In the genomic region with DNA sequence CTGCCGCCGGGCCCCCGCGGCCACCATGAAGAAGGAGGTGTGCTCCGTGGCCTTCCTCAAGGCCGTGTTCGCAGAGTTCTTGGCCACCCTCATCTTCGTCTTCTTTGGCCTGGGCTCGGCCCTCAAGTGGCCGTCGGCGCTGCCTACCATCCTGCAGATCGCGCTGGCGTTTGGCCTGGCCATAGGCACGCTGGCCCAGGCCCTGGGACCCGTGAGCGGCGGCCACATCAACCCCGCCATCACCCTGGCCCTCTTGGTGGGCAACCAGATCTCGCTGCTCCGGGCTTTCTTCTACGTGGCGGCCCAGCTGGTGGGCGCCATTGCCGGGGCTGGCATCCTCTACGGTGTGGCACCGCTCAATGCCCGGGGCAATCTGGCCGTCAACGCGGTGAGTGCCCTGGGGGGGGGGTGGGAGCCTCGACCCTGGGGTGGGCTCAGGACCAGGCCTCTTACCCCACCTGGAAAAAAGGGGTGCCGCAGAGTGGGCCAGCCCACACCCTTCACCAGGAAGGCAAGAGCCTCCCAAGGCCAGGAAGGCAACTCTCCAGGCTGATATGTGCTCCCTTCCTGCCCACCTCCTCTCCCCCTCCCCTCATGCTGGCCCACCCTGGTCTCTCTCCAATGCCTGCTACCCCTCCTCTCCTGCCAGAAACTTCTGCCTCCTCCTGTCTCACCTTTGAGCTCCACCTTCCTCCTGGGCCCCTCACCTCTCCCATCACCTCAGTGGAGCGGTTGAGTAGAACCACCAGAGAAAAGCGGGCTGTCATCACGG, we compare ENCODE assay signal across 16 cellular contexts. TPM values are rescaled to one million over a fixed set of nuclear protein-coding genes. Genes with fewer than 3 reads are reported as not detected.
A peak's percentile ranks its signal among the peaks of the same experiment; 100 is the strongest.
DNase-seq lines count a peak whose midpoint lies in the region; ATAC-seq, FAIRE-seq and TF ChIP-seq lines count a peak whose summit lies in the region.
"Had no signal": no experiment of that assay in that cellular context is flagged by ENCODE, and none has a peak within 500 bp of the region (broad histone marks: within the 10 kb centered on the region; RNA-seq: fewer than 3 reads in every experiment).

No MANE protein-coding gene starts in this region.

- H2BK5ac ChIP-seq in H1 (ENCODE audit: low read depth, low read length): no peak overlapping the region; the same call in 1 of the 2 replicates

- H3K4ac ChIP-seq in H1 (replicated peaks; ENCODE audit: insufficient read length, low read depth, low read length): no peak overlapping the region

- no peak for ATAC-seq in HG02588 (IDR thresholded peaks at IDR 0.05; ENCODE audit: unreplicated experiment)
- ATAC-seq in GM18907 (IDR thresholded peaks at IDR 0.05; ENCODE audit: unreplicated experiment): no peak
- ATAC-seq in HG03045 (IDR thresholded peaks at IDR 0.05; ENCODE audit: unreplicated experiment): no peak

- H3K27ac Mint-ChIP-seq in neural progenitor cell: no peak overlapping the region
- H3K27ac Mint-ChIP-seq: stimulated activated naive CD8-positive, alpha-beta T cell treated with anti-CD3 and anti-CD28 coated beads, Interleukin-15, Interleukin-2, amounts not matched to agents 100 ng/mL and 50 ng/mL, for 24 hours had no signal

- H3K9ac ChIP-seq in BLaER1 (no peak overlapping the region), H1 (replicated peaks in 1 of 4; ENCODE audit: extremely low read depth in 1 of 4, low read depth in 3 of 4, low read length in 3 of 4) (no peak overlapping the region), neural progenitor cell (no peak overlapping the region)

- no peaks in the 10 kb centered on the region for H3K9me3 Mint-ChIP-seq in neural progenitor cell
- H3K9me3 Mint-ChIP-seq: stimulated activated naive CD8-positive, alpha-beta T cell treated with anti-CD3 and anti-CD28 coated beads, Interleukin-15, Interleukin-2, amounts not matched to agents 100 ng/mL and 50 ng/mL, for 24 hours had no signal

- H2BK15ac ChIP-seq in H1 (ENCODE audit: low read length): 0 out of 2 replicates have a peak overlapping the region, but pooled peaks have one; percentile 61

- FAIRE-seq in H1 (lab: Jason Lieb, UNC): no peak

- H3K14ac ChIP-seq in H1 (ENCODE audit: insufficient read length): no peak overlapping the region

- DNase-seq in H1 (ENCODE audit: low read depth in 1 of 2, low spot score in 2 of 2): peak in 1 of 2 experiments; percentile 62
- DNase-seq in neural progenitor cell (ENCODE audit: low spot score): peak; percentile 57
- DNase-seq in retina: no peak
- DNase-seq: activated naive CD4-positive, alpha-beta T cell treated with anti-CD3 and anti-CD28 coated beads, Interleukin-2, amount 50 U/mL, for 16 hours; Caco-2; uterus had no signal

- H4K5ac ChIP-seq in H1 (ENCODE audit: insufficient read length, low read depth, low read length): no peak overlapping the region

- H4K8ac ChIP-seq in H1 (ENCODE audit: extremely low read depth, insufficient read depth, low read length): peak overlapping the region; percentile 69; the same call in 1 of the 2 replicates

- no peak for TF ChIP-seq EP300 in H1 (IDR thresholded peaks at IDR 0.05; ENCODE audit: borderline replicate concordance in 1 of 2, low read depth in 2 of 2, low read length in 2 of 2)

- H3K36me3 ChIP-seq in BLaER1 (no peaks in the 10 kb centered on the region), HEK293 (ENCODE audit: control insufficient read depth in 2 of 2, insufficient read depth in 1 of 2, low read length in 2 of 2) (no peaks in the 10 kb centered on the region), H1 (ENCODE audit: control insufficient read depth in 2 of 4, insufficient read depth in 4 of 4, low read length in 3 of 4) (no peaks in the 10 kb centered on the region), neural progenitor cell (no peaks in the 10 kb centered on the region)
- H3K36me3 ChIP-seq: SJSA1, uterus had no signal

- no peaks in the 10 kb centered on the region for H3K79me2 ChIP-seq in H1 (ENCODE audit: control insufficient read depth in 1 of 2, insufficient read depth in 2 of 2, low read length in 2 of 2)
- no peaks in the 10 kb centered on the region for H3K79me2 ChIP-seq in neural progenitor cell (ENCODE audit: low read depth)

- TF ChIP-seq CTCF in HEK293 (tag by site-specific recombination; IDR thresholded peaks at IDR 0.05) (no peak), H1 (IDR thresholded peaks at IDR 0.05; ENCODE audit: control extremely low read depth in 1 of 3, insufficient read depth in 1 of 3, low read depth in 1 of 3, low read length in 3 of 3) (no peak), neural progenitor cell (IDR thresholded peaks at IDR 0.05) (no peak)

- H3K27ac ChIP-seq in BLaER1 (no peak overlapping the region), HEK293 (ENCODE audit: extremely low read depth, low read depth, low read length) (no peak overlapping the region), H1 (ENCODE audit: low read depth, low read length) (no peak overlapping the region), neural progenitor cell (no peak overlapping the region)
- H3K27ac ChIP-seq: epithelial cell of prostate, SJSA1, uterus had no signal

- peak overlapping the region; percentile 67; the same call in 1 of the 2 replicates for H2AK5ac ChIP-seq in H1 (ENCODE audit: low read depth, low read length)

- H3K27me3 ChIP-seq in BLaER1 (peaks cover 95% of the 10 kb centered on the region), H1 (replicated peaks in 1 of 4; ENCODE audit: control insufficient read depth in 3 of 4, extremely low read depth in 1 of 4, insufficient read depth in 3 of 4, low read length in 3 of 4) (peaks cover 12 to 53% (median 38%) of the 10 kb centered on the region in 4 experiments), neural progenitor cell (peaks cover 95% of the 10 kb centered on the region)

- no peak overlapping the region for H3K56ac ChIP-seq in H1 (replicated peaks; ENCODE audit: insufficient read length, low read depth, low read length)

- no peak overlapping the region; the same call in 1 of the 2 replicates for H2AFZ ChIP-seq in H1 (ENCODE audit: low read length)
- H2AFZ ChIP-seq in neural progenitor cell (replicated peaks): no peak overlapping the region

- no peak; a peak in 1 of 4 replicates for TF ChIP-seq RAD21 in H1 (IDR thresholded peaks at IDR 0.05 in 1 of 2, conservative IDR thresholded peaks at IDR 0.05 in 1 of 2; ENCODE audit: low read depth in 2 of 2, low read length in 2 of 2)

- H3K9me3 ChIP-seq in BLaER1 (no peaks in the 10 kb centered on the region), HEK293 (ENCODE audit: control insufficient read depth, insufficient read depth, low read depth, low read length) (no peaks in the 10 kb centered on the region), H1 (ENCODE audit: insufficient read depth in 2 of 2, low read depth in 1 of 2, low read length in 1 of 2) (no peaks in the 10 kb centered on the region), neural progenitor cell (ENCODE audit: low read depth) (no peaks in the 10 kb centered on the region)
- H3K9me3 ChIP-seq: Caco-2, SJSA1, uterus had no signal

- peak overlapping the region; percentile 50; the same call in 1 of the 2 replicates for H2BK12ac ChIP-seq in H1 (ENCODE audit: low read depth, low read length)

- H3K23me2 ChIP-seq in H1 (ENCODE audit: low read depth, low read length): peaks cover 6% of the 10 kb centered on the region; the same call in 1 of the 2 replicates

- H3K4me3 Mint-ChIP-seq in neural progenitor cell: peak overlapping the region; percentile 48

- peaks cover 29% of the 10 kb centered on the region for H3K27me3 Mint-ChIP-seq in neural progenitor cell (ENCODE audit: insufficient read depth, low read depth)

- 46% methylated on average over 35 of the region's 37 CpGs; no CpG with 5 or more reads in 1 of the 2 experiments for WGBS in H1 (ENCODE audit: extremely low coverage in 1 of 2, insufficient coverage in 1 of 2, insufficient read length in 1 of 2, insufficient replicate concordance in 2 of 2, low coverage in 1 of 2, low lambda C conversion rate in 2 of 2, missing lambda C conversion rate in 1 of 2), 2 experiments

- H2BK20ac ChIP-seq in H1 (ENCODE audit: low read length): no peak overlapping the region

- no peak overlapping the region for H3K23ac ChIP-seq in H1 (ENCODE audit: insufficient read length)

- H3F3A ChIP-seq in neural progenitor cell (ENCODE audit: low read depth): peaks cover 19% of the 10 kb centered on the region

- POLR2A ChIA-PET in HEK293 (lab: Yijun Ruan, JAX) (interaction anchor here (0.9 kb wide), 1 partner anchor 150 kb away, joined by 6 read pairs; a partner anchor contains a TSS), H1 (lab: Charles Lee; ENCODE audit: partially characterized antibody) (interaction anchor here (1.2 kb wide), 1 partner anchor 16 kb away, joined by 4 read pairs; no protein-coding TSS in a partner anchor)

- H3K36me3 Mint-ChIP-seq in neural progenitor cell: no peaks in the 10 kb centered on the region

- H3K4me3 ChIP-seq in BLaER1 (peak overlapping the region; percentile 66; the same call in 1 of the 2 replicates), HEK293 (ENCODE audit: low read depth, low read length) (no peak overlapping the region), H1 (ENCODE audit: extremely low read depth in 1 of 4, insufficient read depth in 2 of 4, low read depth in 3 of 4, low read length in 4 of 4) (peak overlapping the region; percentile 16 to 46 (median 26); a peak in 6 of 8 replicates), neural progenitor cell (no peak overlapping the region)
- H3K4me3 ChIP-seq: SJSA1 had no signal

- no peaks in the 10 kb centered on the region for H4K20me1 ChIP-seq in BLaER1
- no peaks in the 10 kb centered on the region for H4K20me1 ChIP-seq in H1 (replicated peaks in 1 of 2; ENCODE audit: control insufficient read depth in 1 of 2, insufficient read depth in 2 of 2, low read length in 2 of 2)
- peaks cover 23% of the 10 kb centered on the region for H4K20me1 ChIP-seq in neural progenitor cell (ENCODE audit: low read depth)

- H3K4me2 ChIP-seq in BLaER1: peak overlapping the region; percentile 34; the same call in 1 of the 2 replicates
- peak overlapping the region; percentile 46 to 64 for H3K4me2 ChIP-seq in H1 (ENCODE audit: insufficient read depth in 1 of 2, low read depth in 2 of 2, low read length in 2 of 2)
- peak overlapping the region; percentile 55 for H3K4me2 ChIP-seq in neural progenitor cell

- H3K79me1 ChIP-seq in H1 (ENCODE audit: low read depth, low read length): no peaks in the 10 kb centered on the region

- TF ChIP-seq POLR2A in H1 (IDR thresholded peaks at IDR 0.05; ENCODE audit: control extremely low read depth in 1 of 2, low read depth in 2 of 2, low read length in 2 of 2): no peak; a peak in 1 of 3 replicates

- CTCF ChIA-PET in HEK293 (lab: Yijun Ruan, JAX) (interaction anchor here (0.5 to 6.0 kb wide), 3 partner anchors 10 to 108 kb away, joined by 5 to 50 read pairs (median 7); no protein-coding TSS in a partner anchor), H1 (lab: Charles Lee; ENCODE audit: partially characterized antibody) (interaction anchor here (0.9 to 23.0 kb wide), 12 partner anchors 9 to 151 kb away, joined by 3 to 420 read pairs (median 16); a partner anchor contains a TSS)

- peaks cover 40% of the 10 kb centered on the region for H3K4me1 Mint-ChIP-seq in neural progenitor cell

- H3K4me1 ChIP-seq in BLaER1: peaks cover 43% of the 10 kb centered on the region
- 0 out of 2 replicates have a peak, but pooled peaks cover 5% of the 10 kb centered on the region for H3K4me1 ChIP-seq in HEK293 (ENCODE audit: control insufficient read depth, insufficient read depth, low read length)
- H3K4me1 ChIP-seq in H1 (replicated peaks in 1 of 4; ENCODE audit: control insufficient read depth in 3 of 4, insufficient read depth in 4 of 4, low read length in 3 of 4): peaks cover 4 to 22% (median 13%) of the 10 kb centered on the region in 4 experiments
- H3K4me1 ChIP-seq in neural progenitor cell: peaks cover 28% of the 10 kb centered on the region

- H3K18ac ChIP-seq in H1 (ENCODE audit: extremely low read depth, low read length): no peak overlapping the region

- H4K91ac ChIP-seq in H1 (replicated peaks; ENCODE audit: insufficient read length, low read length): peak overlapping the region; percentile 28

- H2BK120ac ChIP-seq in H1 (replicated peaks; ENCODE audit: low read depth, low read length): no peak overlapping the region

RNA-seq across cellular contexts. Expression of a gene that starts 0.5 kb away (rescaled TPM):
- 1.7 and 2.5 TPM in 2 replicates for total RNA-seq in H1 (2021; fragmentation: NEBNext Ultra II Directional; extraction: Animal tissue kit (Norgen Biotek cat#: 25700))
- 3.2 and 5.2 TPM in 2 replicates for polyA plus RNA-seq in H1 (2011; rRNA removed)
- polyA plus RNA-seq in H1 (2011; cell fraction: cytosol; rRNA removed): 3.7 TPM
- polyA plus RNA-seq in H1 (2011; cell fraction: nucleus; rRNA removed): 5.9 TPM
- polyA plus RNA-seq in H1 (2012, experiment 1 of 2): 2.4 to 4.0 TPM (median 3.0 TPM) in 4 replicates
- 3.2 TPM for polyA plus RNA-seq in H1 (2012, experiment 2 of 2)
- polyA plus RNA-seq in H1 (2013, experiment 1 of 2): 2.8 TPM
- polyA plus RNA-seq in H1 (2013, experiment 2 of 2): 2.8 TPM
- 0.73 and 1.1 TPM in 2 replicates for polyA minus RNA-seq in H1 (2011; rRNA and poly(A)+ RNA removed)
- 3.1 TPM for polyA minus RNA-seq in H1 (2011; cell fraction: cytosol; rRNA and poly(A)+ RNA removed)
- polyA minus RNA-seq in H1 (2011; cell fraction: nucleus; rRNA and poly(A)+ RNA removed): 1.3 TPM
- total RNA-seq in neural progenitor cell (ENCODE audit: low replicate concordance): 0.09 TPM in 1 of 2 replicates, not detected in the other
- total RNA-seq: Caco-2, SJSA1 had no signal
- polyA plus RNA-seq: mammary epithelial cell, neural cell had no signal

RNA-seq across cellular contexts. Expression of a gene that starts 10.6 kb away (rescaled TPM):
- 0.17 TPM in 1 of 2 replicates, not detected in the other for total RNA-seq in H1 (2021; fragmentation: NEBNext Ultra II Directional; extraction: Animal tissue kit (Norgen Biotek cat#: 25700))
- polyA plus RNA-seq in H1 (2011; rRNA removed): 0.03 and 0.06 TPM in 2 replicates
- polyA plus RNA-seq in H1 (2011; cell fraction: cytosol; rRNA removed): 0.08 TPM
- 0.24 TPM for polyA plus RNA-seq in H1 (2011; cell fraction: nucleus; rRNA removed)
- 0.07 to 0.10 TPM (median 0.07 TPM) in 3 of 4 replicates, not detected in the other for polyA plus RNA-seq in H1 (2012, experiment 1 of 2)
- not detected for polyA plus RNA-seq in H1 (2012, experiment 2 of 2)
- polyA plus RNA-seq in H1 (2013, experiment 1 of 2): 0.02 TPM
- 0.04 TPM for polyA plus RNA-seq in H1 (2013, experiment 2 of 2)
- 0.05 and 0.16 TPM in 2 replicates for polyA minus RNA-seq in H1 (2011; rRNA and poly(A)+ RNA removed)
- not detected for polyA minus RNA-seq in H1 (2011; cell fraction: cytosol; rRNA and poly(A)+ RNA removed)
- polyA minus RNA-seq in H1 (2011; cell fraction: nucleus; rRNA and poly(A)+ RNA removed): not detected
- total RNA-seq in neural progenitor cell (ENCODE audit: low replicate concordance): 0.12 TPM in 1 of 2 replicates, not detected in the other
- total RNA-seq: Caco-2, SJSA1 had no signal
- polyA plus RNA-seq: neural cell had no signal

RNA-seq across cellular contexts. Expression of a gene that starts 11.6 kb away (rescaled TPM):
- not detected in 2 replicates for total RNA-seq in H1 (2021; fragmentation: NEBNext Ultra II Directional; extraction: Animal tissue kit (Norgen Biotek cat#: 25700))
- 0.02 TPM in 1 of 2 replicates, not detected in the other for polyA plus RNA-seq in H1 (2011; rRNA removed)
- polyA plus RNA-seq in H1 (2011; cell fraction: cytosol; rRNA removed): not detected
- 0.06 TPM for polyA plus RNA-seq in H1 (2011; cell fraction: nucleus; rRNA removed)
- polyA plus RNA-seq in H1 (2012, experiment 1 of 2): not detected in 4 replicates
- polyA plus RNA-seq in H1 (2012, experiment 2 of 2): not detected
- polyA plus RNA-seq in H1 (2013, experiment 1 of 2): not detected
- not detected for polyA plus RNA-seq in H1 (2013, experiment 2 of 2)
- 0.05 and 0.06 TPM in 2 replicates for polyA minus RNA-seq in H1 (2011; rRNA and poly(A)+ RNA removed)
- not detected for polyA minus RNA-seq in H1 (2011; cell fraction: cytosol; rRNA and poly(A)+ RNA removed)
- polyA minus RNA-seq in H1 (2011; cell fraction: nucleus; rRNA and poly(A)+ RNA removed): 0.20 TPM
- total RNA-seq in neural progenitor cell (ENCODE audit: low replicate concordance): not detected in 2 replicates
- total RNA-seq: Caco-2, mammary epithelial cell, SJSA1, uterus had no signal
- polyA plus RNA-seq: mammary epithelial cell, neural cell had no signal

RNA-seq across cellular contexts. Expression of a gene that starts 58.5 kb away (rescaled TPM):
- total RNA-seq in H1 (2021; fragmentation: NEBNext Ultra II Directional; extraction: Animal tissue kit (Norgen Biotek cat#: 25700)): 0.89 and 1.4 TPM in 2 replicates
- polyA plus RNA-seq in H1 (2011; rRNA removed): 1.3 and 3.1 TPM in 2 replicates
- polyA plus RNA-seq in H1 (2011; cell fraction: cytosol; rRNA removed): 1.2 TPM
- polyA plus RNA-seq in H1 (2011; cell fraction: nucleus; rRNA removed): 3.7 TPM
- 0.22 to 1.3 TPM (median 0.64 TPM) in 4 replicates for polyA plus RNA-seq in H1 (2012, experiment 1 of 2)
- 0.18 TPM for polyA plus RNA-seq in H1 (2012, experiment 2 of 2)
- polyA plus RNA-seq in H1 (2013, experiment 1 of 2): 0.39 TPM
- polyA plus RNA-seq in H1 (2013, experiment 2 of 2): 0.33 TPM
- 1.2 and 2.2 TPM in 2 replicates for polyA minus RNA-seq in H1 (2011; rRNA and poly(A)+ RNA removed)
- polyA minus RNA-seq in H1 (2011; cell fraction: cytosol; rRNA and poly(A)+ RNA removed): 2.2 TPM
- polyA minus RNA-seq in H1 (2011; cell fraction: nucleus; rRNA and poly(A)+ RNA removed): 0.70 TPM
- total RNA-seq in neural progenitor cell (ENCODE audit: low replicate concordance): 0.39 and 1.2 TPM in 2 replicates
- total RNA-seq: mammary epithelial cell, SJSA1 had no signal
- polyA plus RNA-seq: mammary epithelial cell had no signal

Comparison
In these comparisons a context has a peak if more than half of its experiments do, and no peak if none do; other contexts are left out.
1. H3K4me3 ChIP-seq: peak in BLaER1 (single experiment) and H1 (4 of 4); none in HEK293 (single experiment) and neural progenitor cell (single experiment).
2. Peak in every context shown above with its lines, with median percentiles within 50 percentile points of each other: H3K4me2 ChIP-seq.